ENCODE assay signal across 34 cellular contexts in the genomic region with DNA sequence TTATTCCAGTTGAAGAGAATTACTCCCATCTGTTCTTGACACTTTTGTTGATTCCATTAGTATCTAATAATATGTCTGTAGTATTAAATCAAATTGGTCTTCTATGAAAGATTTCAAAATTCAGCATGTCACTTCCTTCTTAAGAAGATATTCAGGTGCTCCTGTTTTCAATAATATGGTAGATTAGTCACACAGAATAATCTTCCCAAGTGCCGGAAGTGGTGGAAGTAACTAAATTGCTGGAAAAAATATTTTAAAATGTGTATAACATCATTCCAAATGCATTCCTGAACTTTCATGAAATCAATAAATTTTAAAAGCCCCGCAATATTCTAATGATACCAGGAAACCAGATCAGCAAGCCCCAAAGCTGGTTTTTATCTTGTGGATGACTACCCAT.
A peak's percentile ranks its signal among the peaks of the same experiment; 100 is the strongest.
DNase-seq lines count a peak whose midpoint lies in the region; ATAC-seq and TF ChIP-seq lines count a peak whose summit lies in the region.
"Had no signal": no experiment of that assay in that cellular context is flagged by ENCODE, and none has a peak within 500 bp of the region (broad histone marks: within the 10 kb centered on the region; RNA-seq: fewer than 3 reads in every experiment).

No MANE protein-coding gene starts in this region.

- CTCF ChIA-PET in A673 (lab: Charles Lee) (interaction anchor here (1.0 kb wide), 1 partner anchor 238 kb away, joined by 3 read pairs; no protein-coding TSS in a partner anchor), HCT116 (lab: Charles Lee) (interaction anchor here (1.0 kb wide), 1 partner anchor 21 kb away, joined by 3 read pairs; no protein-coding TSS in a partner anchor)
- CTCF ChIA-PET in activated CD8-positive, alpha-beta T cell treated with anti-CD3 and anti-CD28 coated beads for 36 hours (lab: Charles Lee): no interaction called here

- H3K9ac ChIP-seq in HCT116 (ENCODE audit: low read length) (no peak overlapping the region), SK-N-MC (ENCODE audit: insufficient read length) (no peak overlapping the region), endodermal cell (ENCODE audit: extremely low read depth, low read length, poor library complexity, severe bottlenecking) (no peak overlapping the region)
- H3K9ac ChIP-seq: BLaER1; BLaER1 treated with 17β-estradiol and CSF1 and Interleukin-3, amounts not matched to agents 10 nM and 100 nM had no signal

- TF ChIP-seq RAD21 in HCT116 (IDR thresholded peaks at IDR 0.05; ENCODE audit: low read depth): no peak

- H3K4me1 ChIP-seq in A673 (ENCODE audit: insufficient read depth, low read length, poor library complexity, severe bottlenecking): peaks cover 23% of the 10 kb centered on the region
- no peaks in the 10 kb centered on the region for H3K4me1 ChIP-seq in HCT116 (ENCODE audit: control insufficient read depth in 1 of 2, insufficient read depth in 2 of 2, low read length in 2 of 2)
- no peaks in the 10 kb centered on the region for H3K4me1 ChIP-seq in endodermal cell (ENCODE audit: control insufficient read depth, insufficient read depth, low read length)
- H3K4me1 ChIP-seq: A549, Caco-2 had no signal

- ATAC-seq in HCT116 (no peak), GM19397 (IDR thresholded peaks at IDR 0.05; ENCODE audit: unreplicated experiment) (no peak), HG03571 (IDR thresholded peaks at IDR 0.05; ENCODE audit: unreplicated experiment) (no peak)
- ATAC-seq in activated CD8-positive, alpha-beta T cell treated with anti-CD3 and anti-CD28 coated beads for 36 hours: no peak
- ATAC-seq: A549; CD8-positive, alpha-beta T cell had no signal

- peak overlapping the region; percentile 18 for H2AFZ ChIP-seq in HCT116 (ENCODE audit: low read depth, low read length, poor library complexity, severe bottlenecking)

- 100% methylated on average over 1 of the region's 2 CpGs; no CpG with 5 or more reads in 1 of the 2 experiments for WGBS in endodermal cell (ENCODE audit: insufficient coverage in 1 of 2, insufficient read length in 1 of 2), 2 experiments

- H3K9me3 ChIP-seq in A673 (ENCODE audit: low read depth, low read length, poor library complexity, severe bottlenecking) (no peaks in the 10 kb centered on the region), HCT116 (ENCODE audit: control insufficient read depth in 1 of 2, insufficient read depth in 1 of 2, low read depth in 1 of 2, low read length in 2 of 2) (no peaks in the 10 kb centered on the region), SK-N-MC (ENCODE audit: low read depth, low read length) (no peaks in the 10 kb centered on the region), endodermal cell (ENCODE audit: control insufficient read depth, low read length) (peaks cover 14% of the 10 kb centered on the region)
- H3K9me3 ChIP-seq: A549; BE2C; BLaER1; BLaER1 treated with 17β-estradiol and CSF1 and Interleukin-3, amounts not matched to agents 10 nM and 100 nM; Caco-2 had no signal

- RAD21 ChIA-PET in HCT116 (lab: Charles Lee; ENCODE audit: low non-redundant PET in 1 of 2, low total read pairs in 2 of 2, uncharacterized antibody in 2 of 2, unreplicated experiment in 2 of 2): no interaction called here

- peaks cover 6% of the 10 kb centered on the region for H3K9me3 Mint-ChIP-seq in endodermal cell
- H3K9me3 Mint-ChIP-seq in activated CD8-positive, alpha-beta T cell treated with anti-CD3 and anti-CD28 coated beads for 36 hours: no peaks in the 10 kb centered on the region
- H3K9me3 Mint-ChIP-seq: CD4-positive, alpha-beta T cell; CD8-positive, alpha-beta T cell had no signal

- no peaks in the 10 kb centered on the region for H3K27me3 ChIP-seq in A673 (replicated peaks; ENCODE audit: insufficient read depth, low read depth, low read length, poor library complexity)
- no peaks in the 10 kb centered on the region for H3K27me3 ChIP-seq in HCT116 (ENCODE audit: insufficient read depth, low read length)
- H3K27me3 ChIP-seq in endodermal cell (ENCODE audit: control insufficient read depth, insufficient read depth, low read length, poor library complexity, severe bottlenecking): no peaks in the 10 kb centered on the region
- H3K27me3 ChIP-seq: BE2C; BLaER1; BLaER1 treated with 17β-estradiol and CSF1 and Interleukin-3, amounts not matched to agents 10 nM and 100 nM had no signal

- H3K36me3 ChIP-seq in A673 (ENCODE audit: insufficient read depth, low read length, poor library complexity, severe bottlenecking) (no peaks in the 10 kb centered on the region), HCT116 (ENCODE audit: control insufficient read depth in 1 of 2, insufficient read depth in 2 of 2, low read length in 2 of 2) (no peaks in the 10 kb centered on the region), SK-N-MC (ENCODE audit: insufficient read depth, low read length) (no peaks in the 10 kb centered on the region), endodermal cell (ENCODE audit: control insufficient read depth, insufficient read depth, low read length) (no peaks in the 10 kb centered on the region)
- H3K36me3 ChIP-seq: BE2C; BLaER1; BLaER1 treated with 17β-estradiol and CSF1 and Interleukin-3, amounts not matched to agents 10 nM and 100 nM had no signal

- TF ChIP-seq CTCF in A673 (conservative IDR thresholded peaks at IDR 0.05; ENCODE audit: low read depth, low read length): no peak
- no peak for TF ChIP-seq CTCF in HCT116 (IDR thresholded peaks at IDR 0.05 in 2 of 3, conservative IDR thresholded peaks at IDR 0.05 in 1 of 3; ENCODE audit: borderline replicate concordance in 1 of 3, insufficient read depth in 1 of 3, low read depth in 2 of 3, low read length in 2 of 3)
- TF ChIP-seq CTCF in endodermal cell (conservative IDR thresholded peaks at IDR 0.05): no peak
- no peak for TF ChIP-seq CTCF in activated CD8-positive, alpha-beta T cell treated with anti-CD3 and anti-CD28 coated beads for 36 hours (IDR thresholded peaks at IDR 0.05)

- no peaks in the 10 kb centered on the region for H3K27me3 Mint-ChIP-seq in endodermal cell (ENCODE audit: insufficient read depth)
- no peaks in the 10 kb centered on the region for H3K27me3 Mint-ChIP-seq in activated CD8-positive, alpha-beta T cell treated with anti-CD3 and anti-CD28 coated beads for 36 hours
- H3K27me3 Mint-ChIP-seq: B cell; CD4-positive, alpha-beta T cell; CD4-positive, CD25-positive, alpha-beta regulatory T cell; CD8-positive, alpha-beta memory T cell had no signal

- H3K4me3 ChIP-seq in A673 (ENCODE audit: low read depth, low read length, poor library complexity, severe bottlenecking) (no peak overlapping the region), HCT116 (replicated peaks in 1 of 2; ENCODE audit: low read depth in 1 of 2, low read length in 2 of 2) (no peak overlapping the region), SK-N-MC (peak overlapping the region; percentile 37; the same call in 1 of the 2 replicates), endodermal cell (ENCODE audit: low read length) (peak overlapping the region; percentile 30)
- H3K4me3 ChIP-seq: A549; BLaER1; BLaER1 treated with 17β-estradiol and CSF1 and Interleukin-3, amounts not matched to agents 10 nM and 100 nM had no signal

- H4K20me1 ChIP-seq in HCT116 (ENCODE audit: insufficient read depth): no peaks in the 10 kb centered on the region
- H4K20me1 ChIP-seq: BLaER1; BLaER1 treated with 17β-estradiol and CSF1 and Interleukin-3, amounts not matched to agents 10 nM and 100 nM had no signal

- no peaks in the 10 kb centered on the region for H3K9me2 ChIP-seq in HCT116 (ENCODE audit: insufficient read depth)

- no peak for TF ChIP-seq POLR2A in HCT116 (IDR thresholded peaks at IDR 0.05; ENCODE audit: borderline replicate concordance, extremely low read depth, insufficient read depth, insufficient read length)

- peak; percentile 87 for DNase-seq in A673 (ENCODE audit: low spot score)
- no peak for DNase-seq in HCT116 (ENCODE audit: low read depth, low spot score)
- DNase-seq in SK-N-MC (ENCODE audit: low read depth, low spot score): peak; percentile 75
- no peak for DNase-seq in endodermal cell
- DNase-seq in activated CD8-positive, alpha-beta T cell treated with anti-CD3 and anti-CD28 coated beads for 36 hours: no peak
- no peak for DNase-seq in foreskin melanocyte
- DNase-seq: 8988T; ACHN; AML-193; BE2C; C1 segment of cervical spinal cord; Calu3; CD4-positive, alpha-beta memory T cell; CD4-positive, alpha-beta T cell; CD4-positive, CD25-positive, alpha-beta regulatory T cell; CD8-positive, alpha-beta memory T cell; CD8-positive, alpha-beta T cell; COR-L47; DMS 273 treated with DMSO at 0.1 percent for 48 hours; DMS153; DMS79; DMS79 treated with DMSO at 0.1 percent for 48 hours; DND-41; EL had no signal

- POLR2A ChIA-PET in A673 (lab: Charles Lee; ENCODE audit: low non-redundant PET): no interaction called here
- POLR2A ChIA-PET in HCT116 (lab: Charles Lee): no interaction called here
- POLR2A ChIA-PET in activated CD8-positive, alpha-beta T cell treated with anti-CD3 and anti-CD28 coated beads for 36 hours (lab: Charles Lee): no interaction called here

- H3K4me3 Mint-ChIP-seq in endodermal cell: no peak overlapping the region
- H3K4me3 Mint-ChIP-seq in activated CD8-positive, alpha-beta T cell treated with anti-CD3 and anti-CD28 coated beads for 36 hours: no peak overlapping the region
- H3K4me3 Mint-ChIP-seq: B cell; CD14-positive monocyte; CD4-positive, alpha-beta memory T cell; CD4-positive, alpha-beta T cell; CD4-positive, CD25-positive, alpha-beta regulatory T cell; CD8-positive, alpha-beta memory T cell; CD8-positive, alpha-beta T cell had no signal

- H3K36me3 Mint-ChIP-seq in endodermal cell (ENCODE audit: low read depth): peaks cover 4% of the 10 kb centered on the region
- no peaks in the 10 kb centered on the region for H3K36me3 Mint-ChIP-seq in activated CD8-positive, alpha-beta T cell treated with anti-CD3 and anti-CD28 coated beads for 36 hours (ENCODE audit: low read depth)
- H3K36me3 Mint-ChIP-seq: CD14-positive monocyte; CD4-positive, alpha-beta memory T cell; CD4-positive, CD25-positive, alpha-beta regulatory T cell; CD8-positive, alpha-beta memory T cell; CD8-positive, alpha-beta T cell had no signal

- H3K27ac Mint-ChIP-seq in endodermal cell: no peak overlapping the region
- no peak overlapping the region for H3K27ac Mint-ChIP-seq in activated CD8-positive, alpha-beta T cell treated with anti-CD3 and anti-CD28 coated beads for 36 hours
- H3K27ac Mint-ChIP-seq: B cell; CD14-positive monocyte; CD4-positive, alpha-beta memory T cell; CD4-positive, alpha-beta T cell; CD4-positive, CD25-positive, alpha-beta regulatory T cell; CD8-positive, alpha-beta memory T cell; CD8-positive, alpha-beta T cell had no signal

- H3K27ac ChIP-seq in A673 (ENCODE audit: low read depth, low read length, poor library complexity, severe bottlenecking): peak overlapping the region; percentile 86
- H3K27ac ChIP-seq in HCT116 (ENCODE audit: low read depth, low read length): no peak overlapping the region
- H3K27ac ChIP-seq in SK-N-MC: peak overlapping the region; percentile 80
- no peak overlapping the region for H3K27ac ChIP-seq in endodermal cell (ENCODE audit: low read depth, low read length)
- H3K27ac ChIP-seq: 22Rv1; A549; BLaER1; BLaER1 treated with 17β-estradiol and CSF1 and Interleukin-3, amounts not matched to agents 10 nM and 100 nM; C4-2B had no signal

- no TSS peak for BruUV-seq in A673 (replicated peaks; lab: Mats Ljungman, UMichigan)
- no TSS peak for BruUV-seq in HCT116 (replicated peaks; lab: Mats Ljungman, UMichigan)

- intact Hi-C loops in A673 (cut with micrococcal nuclease; ENCODE audit: unreplicated experiment): loop anchor here (2.0 to 5.0 kb wide), 3 partner anchors 192 to 862 kb away; no protein-coding TSS in a partner anchor
- intact Hi-C loops in HCT116 (cut with micrococcal nuclease): no loop called here
- intact Hi-C loops in activated CD8-positive, alpha-beta T cell treated with anti-CD3 and anti-CD28 coated beads for 36 hours (cut with micrococcal nuclease): no loop called here

- no peak overlapping the region for H3K4me2 ChIP-seq in HCT116 (ENCODE audit: low read length)
- H3K4me2 ChIP-seq: A549; BLaER1; BLaER1 treated with 17β-estradiol and CSF1 and Interleukin-3, amounts not matched to agents 10 nM and 100 nM had no signal

- no peaks in the 10 kb centered on the region for H3K79me2 ChIP-seq in HCT116 (ENCODE audit: insufficient read depth, low read length)

- H3K4me1 Mint-ChIP-seq in endodermal cell: peaks cover 9% of the 10 kb centered on the region
- no peaks in the 10 kb centered on the region for H3K4me1 Mint-ChIP-seq in activated CD8-positive, alpha-beta T cell treated with anti-CD3 and anti-CD28 coated beads for 36 hours (ENCODE audit: low read depth)
- H3K4me1 Mint-ChIP-seq: B cell; CD14-positive monocyte; CD4-positive, alpha-beta memory T cell; CD4-positive, CD25-positive, alpha-beta regulatory T cell; CD8-positive, alpha-beta memory T cell had no signal

Comparison
In these comparisons a context has a peak if more than half of its experiments do, and no peak if none do; other contexts are left out.
1. DNase-seq: peak in A673 (single experiment) and SK-N-MC (single experiment); none in HCT116 (single experiment), endodermal cell (single experiment), activated CD8-positive, alpha-beta T cell treated with anti-CD3 and anti-CD28 coated beads for 36 hours (single experiment) and foreskin melanocyte (single experiment).
2. H3K27ac ChIP-seq: peak in A673 (single experiment) and SK-N-MC (single experiment); none in HCT116 (single experiment) and endodermal cell (single experiment).
3. H3K4me3 ChIP-seq: peak in SK-N-MC (single experiment) and endodermal cell (single experiment); none in A673 (single experiment) and HCT116 (0 of 2).